ENCODE assay signal across 1 cellular context in genomic region chr12:124762791-124763593, GRCh38.
TF ChIP-seq lines count a peak whose summit lies in the region.

No MANE protein-coding gene starts in this region.

TF ChIP-seq in IMR-90, 13 proteins besides CTCF, POLR2A, EP300 and RAD21 (continued from another document):
- TF ChIP-seq FOS (IDR thresholded peaks at IDR 0.05; ENCODE audit: low read depth, low read length) (no peak), RCOR1 (IDR thresholded peaks at IDR 0.05; ENCODE audit: insufficient replicate concordance, low read length) (no peak)
